In the genomic region with DNA sequence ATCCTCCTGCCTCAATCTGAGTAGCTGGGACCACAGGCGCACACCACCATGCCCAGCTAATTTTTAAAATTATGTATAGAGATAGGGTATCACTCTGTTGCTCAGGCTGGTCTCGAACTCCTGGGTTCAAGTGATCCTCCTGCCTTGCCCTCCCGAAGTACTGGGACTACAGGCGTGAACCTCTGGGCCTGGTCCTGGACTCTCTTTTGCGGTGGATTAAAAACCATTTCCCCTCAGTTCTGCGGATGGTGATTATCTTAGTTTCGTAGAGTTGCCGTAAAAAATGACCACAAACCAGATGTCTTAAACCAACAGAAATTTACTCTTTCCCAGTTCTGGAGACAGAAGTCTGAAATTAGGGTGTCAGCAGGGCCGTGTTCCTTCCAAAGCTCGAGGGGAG, we compare ENCODE assay signal across 21 cellular contexts. TPM values are rescaled to one million over a fixed set of nuclear protein-coding genes. Genes with fewer than 3 reads are reported as not detected.
"Had no signal": no experiment of that assay in that cellular context is flagged by ENCODE, and none has a peak within 500 bp of the region (broad histone marks: within the 10 kb centered on the region; RNA-seq: fewer than 3 reads in every experiment).

No MANE protein-coding gene starts in this region.

- H3K4me1 ChIP-seq: gastrocnemius medialis, left lung, lower lobe of right lung had no signal

- H3K27me3 ChIP-seq: dorsolateral prefrontal cortex, gastrocnemius medialis, left lung had no signal

- ATAC-seq: gastrocnemius medialis; heart right ventricle; left cardiac atrium; left lung; left ventricle myocardium superior; lower lobe of right lung; mucosa of descending colon; naive thymus-derived CD8-positive, alpha-beta T cell had no signal

- H3K27ac ChIP-seq: coronary artery, esophagus muscularis mucosa, gastrocnemius medialis, heart right ventricle, left lung, lower lobe of right lung had no signal

- DNase-seq: dermis blood vessel endothelial cell; dorsolateral prefrontal cortex; effector CD4-positive, alpha-beta T cell; effector memory CD4-positive, alpha-beta T cell; foreskin fibroblast; foreskin melanocyte; gastrocnemius medialis; glutamatergic neuron; head of caudate nucleus; heart right ventricle; hippocampal formation; left cardiac atrium; left lung; left ventricle myocardium superior; lower lobe of right lung; mesenchymal stem cell; mucosa of descending colon; naive B cell; naive thymus-derived CD8-positive, alpha-beta T cell had no signal

- H3K36me3 ChIP-seq: esophagus muscularis mucosa, gastrocnemius medialis, heart right ventricle, left lung, lower lobe of right lung had no signal

- H3K4me3 ChIP-seq: coronary artery, dorsolateral prefrontal cortex, esophagus muscularis mucosa, gastrocnemius medialis, heart right ventricle, left lung, lower lobe of right lung, mucosa of descending colon had no signal

- H3K9me3 ChIP-seq: gastrocnemius medialis, lower lobe of right lung, mucosa of descending colon had no signal

RNA-seq across cellular contexts. Expression of gene MGAT5B, which starts 28.8 kb away (rescaled TPM):
- total RNA-seq: gastrocnemius medialis, left ventricle myocardium superior had no signal
